ENCODE assay signal across 14 cellular contexts in the genomic region with DNA sequence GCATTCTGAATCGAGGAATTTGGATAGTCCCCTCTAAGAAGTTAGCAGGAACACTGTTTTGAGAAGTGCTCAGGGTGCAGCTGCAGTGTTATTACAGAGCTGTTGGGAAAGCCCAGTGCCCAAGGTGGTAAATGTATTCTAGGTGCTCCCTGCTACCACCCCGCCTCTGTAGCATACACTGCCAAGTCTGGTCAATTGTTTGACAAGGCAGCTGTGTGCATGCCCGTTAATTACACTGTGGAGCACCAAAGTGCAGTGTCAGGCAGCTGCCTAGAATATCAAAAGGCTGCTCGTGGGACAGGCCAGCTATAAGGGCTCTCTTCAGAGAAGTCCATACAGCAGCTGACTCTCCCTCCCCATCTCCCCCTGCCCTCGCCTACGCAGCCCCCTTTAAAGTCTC.
DNase-seq lines count a peak whose midpoint lies in the region; ATAC-seq and TF ChIP-seq lines count a peak whose summit lies in the region.
"Had no signal": no experiment of that assay in that cellular context is flagged by ENCODE, and none has a peak within 500 bp of the region (broad histone marks: within the 10 kb centered on the region; RNA-seq: fewer than 3 reads in every experiment).

No MANE protein-coding gene starts in this region.

- no peak overlapping the region for H3K27ac ChIP-seq in A673 (ENCODE audit: low read depth, low read length, poor library complexity, severe bottlenecking)
- H3K27ac ChIP-seq: A549 had no signal

- no peaks in the 10 kb centered on the region for H3K9me3 Mint-ChIP-seq in glutamatergic neuron (ENCODE audit: unreplicated experiment)
- no peaks in the 10 kb centered on the region for H3K9me3 Mint-ChIP-seq in activated T-helper 17 cell treated with anti-CD3 and anti-CD28 coated beads, Interleukin-2, amount 50 U/mL, for 72 hours

- DNase-seq in A673 (ENCODE audit: low spot score) (peak; percentile 27), NCI-H1436 treated with DMSO at 0.1 percent for 48 hours (lab: John Stamatoyannopoulos, UW) (peak; percentile 84), OCI-M1 (lab: John Stamatoyannopoulos, UW) (peak; percentile 3), glutamatergic neuron (no peak), SW 1271 (lab: John Stamatoyannopoulos, UW) (no peak), GM13976 (ENCODE audit: low spot score) (no peak)
- DNase-seq: activated CD4-positive, alpha-beta T cell treated with anti-CD3 and anti-CD28 coated beads for 48 hours; activated T-cell treated with anti-CD3 and anti-CD28 coated beads, Interleukin-2, amount 50 U/mL, for 72 hours; amniotic stem cell; NCI-H1048; occipital lobe had no signal

- TF ChIP-seq CTCF in A673 (conservative IDR thresholded peaks at IDR 0.05; ENCODE audit: low read depth, low read length) (no peak), glutamatergic neuron (IDR thresholded peaks at IDR 0.05; ENCODE audit: partially characterized antibody, unreplicated experiment) (no peak), GM13976 (IDR thresholded peaks at IDR 0.05; ENCODE audit: borderline replicate concordance, control extremely low read depth, extremely low read depth, insufficient read depth, missing control alignments) (no peak)

- no peaks in the 10 kb centered on the region for H3K36me3 Mint-ChIP-seq in glutamatergic neuron (ENCODE audit: unreplicated experiment)
- no peaks in the 10 kb centered on the region for H3K36me3 Mint-ChIP-seq in activated T-helper 17 cell treated with anti-CD3 and anti-CD28 coated beads, Interleukin-2, amount 50 U/mL, for 72 hours (ENCODE audit: low read depth)

- H3K4me3 Mint-ChIP-seq in glutamatergic neuron (ENCODE audit: unreplicated experiment) = no peak overlapping the region
- no peak overlapping the region for H3K4me3 Mint-ChIP-seq in activated T-helper 17 cell treated with anti-CD3 and anti-CD28 coated beads, Interleukin-2, amount 50 U/mL, for 72 hours
- H3K4me3 Mint-ChIP-seq: activated T-cell treated with anti-CD3 and anti-CD28 coated beads, Interleukin-2, amount 50 U/mL, for 72 hours had no signal

- H3K27ac Mint-ChIP-seq in glutamatergic neuron (ENCODE audit: unreplicated experiment) = peak overlapping the region; percentile 38
- H3K27ac Mint-ChIP-seq in activated T-helper 17 cell treated with anti-CD3 and anti-CD28 coated beads, Interleukin-2, amount 50 U/mL, for 72 hours = no peak overlapping the region
- H3K27ac Mint-ChIP-seq: activated T-cell treated with anti-CD3 and anti-CD28 coated beads, Interleukin-2, amount 50 U/mL, for 72 hours had no signal

- H3K4me1 Mint-ChIP-seq in glutamatergic neuron (ENCODE audit: low read depth, unreplicated experiment) = peaks cover 12% of the 10 kb centered on the region
- H3K4me1 Mint-ChIP-seq in activated T-helper 17 cell treated with anti-CD3 and anti-CD28 coated beads, Interleukin-2, amount 50 U/mL, for 72 hours = no peaks in the 10 kb centered on the region

- peaks cover 9% of the 10 kb centered on the region for H3K4me1 ChIP-seq in A673 (ENCODE audit: insufficient read depth, low read length, poor library complexity, severe bottlenecking)
- H3K4me1 ChIP-seq: A549 had no signal

- no peaks in the 10 kb centered on the region for H3K27me3 ChIP-seq in A673 (replicated peaks; ENCODE audit: insufficient read depth, low read depth, low read length, poor library complexity)

- BruUV-seq in A673 (replicated peaks; lab: Mats Ljungman, UMichigan) = no TSS peak

- H3K9me3 ChIP-seq in A673 (ENCODE audit: low read depth, low read length, poor library complexity, severe bottlenecking) = no peaks in the 10 kb centered on the region
- H3K9me3 ChIP-seq: A549 had no signal

- CTCF ChIA-PET in A673 (lab: Charles Lee) = interaction anchor here (0.9 kb wide), 1 partner anchor 13 kb away, joined by 4 read pairs; no protein-coding TSS in a partner anchor

- no peaks in the 10 kb centered on the region for H3K36me3 ChIP-seq in A673 (ENCODE audit: insufficient read depth, low read length, poor library complexity, severe bottlenecking)

- ATAC-seq in activated T-helper 17 cell treated with anti-CD3 and anti-CD28 coated beads, Interleukin-2, amount 50 U/mL, for 72 hours (replicated peaks) = no peak
- ATAC-seq in GM19455 (IDR thresholded peaks at IDR 0.05; ENCODE audit: unreplicated experiment) = no peak
- ATAC-seq: A549; activated T-cell treated with anti-CD3 and anti-CD28 coated beads, Interleukin-2, amount 50 U/mL, for 72 hours had no signal

- peaks cover 4% of the 10 kb centered on the region for H3K27me3 Mint-ChIP-seq in glutamatergic neuron (ENCODE audit: unreplicated experiment)
- H3K27me3 Mint-ChIP-seq in activated T-helper 17 cell treated with anti-CD3 and anti-CD28 coated beads, Interleukin-2, amount 50 U/mL, for 72 hours = peaks cover 3% of the 10 kb centered on the region

- in situ Hi-C loops in GM13976 (cut with MboI; ENCODE audit: low sequenced_read_pairs, unreplicated experiment) = no loop called here

- POLR2A ChIA-PET in A673 (lab: Charles Lee; ENCODE audit: low non-redundant PET) = no interaction called here

- intact Hi-C loops in A673 (cut with micrococcal nuclease; ENCODE audit: unreplicated experiment) = no loop called here

- H3K4me3 ChIP-seq in A673 (ENCODE audit: low read depth, low read length, poor library complexity, severe bottlenecking) = no peak overlapping the region
- H3K4me3 ChIP-seq: A549 had no signal

Comparison
In these comparisons a context has a peak if more than half of its experiments do, and no peak if none do; other contexts are left out.
1. DNase-seq: peak in A673 (single experiment), NCI-H1436 treated with DMSO at 0.1 percent for 48 hours (single experiment) and OCI-M1 (single experiment); none in glutamatergic neuron (single experiment), SW 1271 (0 of 2) and GM13976 (single experiment).